Comparison of ENCODE assay signal across 18 cellular contexts in the genomic region with DNA sequence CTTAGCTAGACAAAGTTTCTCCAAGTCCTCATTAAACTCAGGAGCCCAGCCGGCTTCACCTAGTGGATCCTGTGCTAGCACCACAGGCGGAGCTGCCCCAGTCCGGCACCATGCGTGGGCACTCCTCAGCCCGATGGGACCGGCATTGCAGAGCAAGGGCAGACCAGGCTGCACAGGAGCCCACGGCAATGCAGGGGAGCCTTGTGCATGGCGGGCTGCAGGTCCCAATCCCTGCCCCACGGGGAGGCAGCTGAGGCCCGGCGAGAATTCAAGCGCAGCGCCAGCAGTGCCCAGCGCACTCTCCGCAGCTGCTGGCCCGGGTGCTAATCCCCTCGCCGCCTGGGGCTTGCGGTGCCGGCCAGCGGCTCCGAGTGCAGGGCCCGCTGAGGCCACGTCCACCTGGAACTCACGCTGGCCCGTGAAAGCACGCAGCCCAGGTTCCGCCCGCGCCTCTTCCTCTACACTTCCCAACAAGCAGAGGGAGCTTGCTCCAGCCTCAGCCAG.
DNase-seq lines count a peak whose midpoint lies in the region; ATAC-seq, FAIRE-seq and TF ChIP-seq lines count a peak whose summit lies in the region.
"Had no signal": no experiment of that assay in that cellular context is flagged by ENCODE, and none has a peak within 500 bp of the region (broad histone marks: within the 10 kb centered on the region; RNA-seq: fewer than 3 reads in every experiment).

No MANE protein-coding gene starts in this region.

- SMC1A ChIA-PET in GM12878 (lab: Charles Lee; ENCODE audit: uncharacterized antibody, unreplicated experiment) = no interaction called here

- H3K27me3 ChIP-seq in GM12878 (replicated peaks in 1 of 2; ENCODE audit: control insufficient read depth in 2 of 2, insufficient read depth in 2 of 2, low read length in 1 of 2) (no peaks in the 10 kb centered on the region), testis (no peaks in the 10 kb centered on the region)
- H3K27me3 ChIP-seq in naive thymus-derived CD4-positive, alpha-beta T cell (ENCODE audit: control insufficient read depth in 2 of 2, insufficient read depth in 2 of 2, low read length in 2 of 2) = no peaks in the 10 kb centered on the region

- no peak for TF ChIP-seq RAD21 in GM12878 (IDR thresholded peaks at IDR 0.05; ENCODE audit: insufficient read depth, low read depth, low read length)

- no peaks in the 10 kb centered on the region for H3K27me3 Mint-ChIP-seq in naive thymus-derived CD4-positive, alpha-beta T cell
- H3K27me3 Mint-ChIP-seq in T-helper 17 cell = no peaks in the 10 kb centered on the region
- H3K27me3 Mint-ChIP-seq: CD8-positive, alpha-beta memory T cell had no signal

- BruUV-seq in GM12878 (replicated peaks; lab: Mats Ljungman, UMichigan) = no TSS peak

- H3K4me3 Mint-ChIP-seq in naive thymus-derived CD4-positive, alpha-beta T cell = no peak overlapping the region
- no peak overlapping the region for H3K4me3 Mint-ChIP-seq in T-helper 17 cell
- H3K4me3 Mint-ChIP-seq: CD8-positive, alpha-beta memory T cell; HFFc6 had no signal

- in situ Hi-C loops in GM12878 (cut with MboI) = no loop called here

- H3K79me2 ChIP-seq in GM12878 (ENCODE audit: control insufficient read depth, insufficient read depth, low read length) = no peaks in the 10 kb centered on the region

- no peak overlapping the region for H3K4me3 ChIP-seq in GM12878
- no peak overlapping the region for H3K4me3 ChIP-seq in kidney (ENCODE audit: low read length in 2 of 2)
- H3K4me3 ChIP-seq in testis = peak overlapping the region; percentile 22 to 49
- H3K4me3 ChIP-seq in naive thymus-derived CD4-positive, alpha-beta T cell (ENCODE audit: low read length) = no peak overlapping the region
- H3K4me3 ChIP-seq: HAP-1 had no signal

- TF ChIP-seq CTCF in GM12878 (IDR thresholded peaks at IDR 0.05 in 2 of 3, conservative IDR thresholded peaks at IDR 0.05 in 1 of 3; ENCODE audit: control insufficient read depth in 2 of 3, extremely low read depth in 1 of 3, insufficient read depth in 1 of 3, low read depth in 3 of 3, low read length in 3 of 3) = no peak
- TF ChIP-seq CTCF in kidney (IDR thresholded peaks at IDR 0.05; ENCODE audit: borderline replicate concordance, extremely low read depth, insufficient read depth) = no peak
- TF ChIP-seq CTCF in testis (IDR thresholded peaks at IDR 0.05) = no peak

- CTCF ChIA-PET in GM12878 (lab: Yijun Ruan, JAX) = no interaction called here
- CTCF ChIA-PET in naive thymus-derived CD4-positive, alpha-beta T cell (lab: Charles Lee) = no interaction called here

- H3K9me3 ChIP-seq in GM12878 (replicated peaks; ENCODE audit: control insufficient read depth, insufficient read depth, low read length) = no peaks in the 10 kb centered on the region; the same call in 2 of the 3 replicates
- no peaks in the 10 kb centered on the region for H3K9me3 ChIP-seq in kidney (ENCODE audit: control insufficient read depth in 1 of 2, low read length in 2 of 2)
- H3K9me3 ChIP-seq in testis = no peaks in the 10 kb centered on the region
- H3K9me3 ChIP-seq in naive thymus-derived CD4-positive, alpha-beta T cell (ENCODE audit: control insufficient read depth in 2 of 3, low read length in 3 of 3) = no peaks in the 10 kb centered on the region
- no peaks in the 10 kb centered on the region for H3K9me3 ChIP-seq in T-helper 17 cell (ENCODE audit: control insufficient read depth, low read length, poor library complexity, severe bottlenecking)
- H3K9me3 ChIP-seq: Caco-2, HAP-1 had no signal

- H2AFZ ChIP-seq in GM12878 (ENCODE audit: control insufficient read depth, low read depth, low read length) = no peak overlapping the region

- RAD21 ChIA-PET in GM12878 (lab: Charles Lee; ENCODE audit: unreplicated experiment) = no interaction called here

- TF ChIP-seq POLR2A in GM12878 (IDR thresholded peaks at IDR 0.05; ENCODE audit: low read depth, low read length) = no peak
- TF ChIP-seq POLR2A in testis (IDR thresholded peaks at IDR 0.05) = no peak

- ATAC-seq in GM12878 (no peak), T-helper 17 cell (no peak)
- ATAC-seq in naive thymus-derived CD4-positive, alpha-beta T cell = no peak
- ATAC-seq: HepG2 had no signal

- no peaks in the 10 kb centered on the region for H3K36me3 ChIP-seq in GM12878 (ENCODE audit: control insufficient read depth in 2 of 2, insufficient read depth in 2 of 2, low read length in 1 of 2)
- no peaks in the 10 kb centered on the region for H3K36me3 ChIP-seq in kidney (ENCODE audit: control insufficient read depth in 1 of 2, insufficient read depth in 2 of 2, low read length in 2 of 2)
- no peaks in the 10 kb centered on the region for H3K36me3 ChIP-seq in testis (ENCODE audit: low read depth, missing control alignments)
- no peaks in the 10 kb centered on the region for H3K36me3 ChIP-seq in naive thymus-derived CD4-positive, alpha-beta T cell (ENCODE audit: control insufficient read depth in 2 of 3, insufficient read depth in 3 of 3, low read length in 3 of 3)
- H3K36me3 ChIP-seq: HAP-1 had no signal

- H3K27ac ChIP-seq in GM12878 (ENCODE audit: control insufficient read depth, insufficient read depth) = no peak overlapping the region
- no peak overlapping the region for H3K27ac ChIP-seq in kidney (ENCODE audit: low read depth in 2 of 2, low read length in 2 of 2)
- H3K27ac ChIP-seq in testis = no peak overlapping the region
- H3K27ac ChIP-seq in naive thymus-derived CD4-positive, alpha-beta T cell (ENCODE audit: low read depth, low read length) = no peak overlapping the region
- H3K27ac ChIP-seq: 22Rv1 had no signal

- WGBS in GM12878 (ENCODE audit: insufficient coverage, insufficient replicate concordance, low lambda C conversion rate, missing lambda C conversion rate) = 76% methylated on average over 23 of the region's 30 CpGs
- WGBS in testis, 2 donors = 60 to 88% methylated on average over 6 to 25 of the region's 30 CpGs

- H3K4me1 ChIP-seq in GM12878 (ENCODE audit: control insufficient read depth, insufficient read depth, low read length) = no peaks in the 10 kb centered on the region
- no peaks in the 10 kb centered on the region for H3K4me1 ChIP-seq in kidney (ENCODE audit: control insufficient read depth in 1 of 2, insufficient read depth in 1 of 2, low read depth in 1 of 2, low read length in 2 of 2)
- H3K4me1 ChIP-seq in testis = no peaks in the 10 kb centered on the region
- H3K4me1 ChIP-seq in naive thymus-derived CD4-positive, alpha-beta T cell (ENCODE audit: control insufficient read depth in 2 of 2, insufficient read depth in 2 of 2, low read length in 2 of 2) = no peaks in the 10 kb centered on the region
- H3K4me1 ChIP-seq: HAP-1 had no signal

- no peaks in the 10 kb centered on the region for H4K20me1 ChIP-seq in GM12878 (ENCODE audit: control insufficient read depth, insufficient read depth)

- no peaks in the 10 kb centered on the region for H3K36me3 Mint-ChIP-seq in naive thymus-derived CD4-positive, alpha-beta T cell
- H3K36me3 Mint-ChIP-seq in T-helper 17 cell (ENCODE audit: low read depth) = no peaks in the 10 kb centered on the region
- H3K36me3 Mint-ChIP-seq: CD8-positive, alpha-beta memory T cell had no signal

- H3K9ac ChIP-seq in GM12878 (ENCODE audit: control insufficient read depth, insufficient read depth, low read length) (no peak overlapping the region), kidney (ENCODE audit: low read length in 2 of 2) (no peak overlapping the region)

- DNase-seq in activated gamma-delta T cell (lab: John Stamatoyannopoulos, UW) (peak; percentile 10), activated gamma-delta T cell treated with Interleukin-2 at 50 U/mL for 16 hours (no peak), GM12878 (ENCODE audit: low read depth, low spot score) (no peak), kidney (peak; percentile 64), testis (peak; percentile 22), amniotic stem cell (lab: John Stamatoyannopoulos, UW) (no peak), T-helper 17 cell (no peak)
- DNase-seq in naive thymus-derived CD4-positive, alpha-beta T cell = no peak
- DNase-seq: Caco-2; CD8-positive, alpha-beta memory T cell; DND-41; GF-D8; HFFc6 had no signal

- no peaks in the 10 kb centered on the region for H3K4me1 Mint-ChIP-seq in naive thymus-derived CD4-positive, alpha-beta T cell
- no peaks in the 10 kb centered on the region for H3K4me1 Mint-ChIP-seq in T-helper 17 cell
- H3K4me1 Mint-ChIP-seq: CD8-positive, alpha-beta memory T cell had no signal

- FAIRE-seq in GM12878 (lab: Jason Lieb, UNC) (no peak), kidney (lab: Jason Lieb, UNC) (no peak)
- FAIRE-seq: H1, HepG2, HTR-8/SVneo had no signal

- no peak overlapping the region for H3K27ac Mint-ChIP-seq in naive thymus-derived CD4-positive, alpha-beta T cell
- no peak overlapping the region for H3K27ac Mint-ChIP-seq in T-helper 17 cell
- H3K27ac Mint-ChIP-seq: CD8-positive, alpha-beta memory T cell; HFFc6 had no signal

- intact Hi-C loops in GM12878 (cut with micrococcal nuclease; ENCODE audit: unreplicated experiment) (no loop called here), kidney (cut with DNase I) (no loop called here), testis (cut with DNase I; ENCODE audit: low total_unique reads) (no loop called here)
- intact Hi-C loops in naive thymus-derived CD4-positive, alpha-beta T cell (cut with micrococcal nuclease) = no loop called here

- H3K4me2 ChIP-seq in GM12878 (ENCODE audit: control insufficient read depth, insufficient read depth) = no peak overlapping the region

- POLR2A ChIA-PET in GM12878 (lab: Charles Lee) = no interaction called here
- POLR2A ChIA-PET in naive thymus-derived CD4-positive, alpha-beta T cell (lab: Charles Lee) = no interaction called here

- no peak for TF ChIP-seq EP300 in GM12878 (IDR thresholded peaks at IDR 0.05; ENCODE audit: borderline replicate concordance in 1 of 2, control insufficient read depth in 1 of 2, low read depth in 2 of 2, low read length in 2 of 2)

- H3K9me3 Mint-ChIP-seq in naive thymus-derived CD4-positive, alpha-beta T cell = peaks cover 0 to 12% (median 4%) of the 10 kb centered on the region in 11 donors

TF ChIP-seq in GM12878, 131 proteins besides CTCF, POLR2A, EP300 and RAD21:
- TF ChIP-seq, protein P1, sequence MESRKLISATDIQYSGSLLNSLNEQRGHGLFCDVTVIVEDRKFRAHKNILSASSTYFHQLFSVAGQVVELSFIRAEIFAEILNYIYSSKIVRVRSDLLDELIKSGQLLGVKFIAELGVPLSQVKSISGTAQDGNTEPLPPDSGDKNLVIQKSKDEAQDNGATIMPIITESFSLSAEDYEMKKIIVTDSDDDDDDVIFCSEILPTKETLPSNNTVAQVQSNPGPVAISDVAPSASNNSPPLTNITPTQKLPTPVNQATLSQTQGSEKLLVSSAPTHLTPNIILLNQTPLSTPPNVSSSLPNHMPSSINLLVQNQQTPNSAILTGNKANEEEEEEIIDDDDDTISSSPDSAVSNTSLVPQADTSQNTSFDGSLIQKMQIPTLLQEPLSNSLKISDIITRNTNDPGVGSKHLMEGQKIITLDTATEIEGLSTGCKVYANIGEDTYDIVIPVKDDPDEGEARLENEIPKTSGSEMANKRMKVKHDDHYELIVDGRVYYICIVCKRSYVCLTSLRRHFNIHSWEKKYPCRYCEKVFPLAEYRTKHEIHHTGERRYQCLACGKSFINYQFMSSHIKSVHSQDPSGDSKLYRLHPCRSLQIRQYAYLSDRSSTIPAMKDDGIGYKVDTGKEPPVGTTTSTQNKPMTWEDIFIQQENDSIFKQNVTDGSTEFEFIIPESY (IDR thresholded peaks at IDR 0.05) = peak; percentile 46; the same call in 1 of the 2 replicates
- no peak for TF ChIP-seq FOXK2 (IDR thresholded peaks at IDR 0.05)

Comparison
In these comparisons a context has a peak if more than half of its experiments do, and no peak if none do; other contexts are left out.
1. DNase-seq: peak in activated gamma-delta T cell (single experiment), kidney (single experiment) and testis (single experiment); none in activated gamma-delta T cell treated with Interleukin-2 at 50 U/mL for 16 hours (single experiment), GM12878 (single experiment), naive thymus-derived CD4-positive, alpha-beta T cell (0 of 9), amniotic stem cell (single experiment) and T-helper 17 cell (0 of 3).
2. H3K4me3 ChIP-seq: peak in testis (2 of 2); none in GM12878 (single experiment), kidney (0 of 2) and naive thymus-derived CD4-positive, alpha-beta T cell (single experiment).